8 cellular contexts compared by ENCODE assay signal in genomic region chr9:33817327-33818166, GRCh38. TPM values are rescaled to one million over a fixed set of nuclear protein-coding genes. Genes with fewer than 3 reads are reported as not detected.
DNase-seq lines count a peak whose midpoint lies in the region; ATAC-seq and TF ChIP-seq lines count a peak whose summit lies in the region.

No MANE protein-coding gene starts in this region.

- H3K27ac ChIP-seq in 22Rv1: peak overlapping the region; percentile 97

- CTCF ChIA-PET in activated CD8-positive, alpha-beta memory T cell treated with anti-CD3 and anti-CD28 coated beads, Interleukin-2, amount 10 ng/mL, durations not matched to agents 7 days and 5 days (lab: Charles Lee): interaction anchor here (1.1 kb wide), 1 partner anchor 105 kb away, joined by 3 read pairs; no protein-coding TSS in a partner anchor

- H3K4me1 ChIP-seq in endocrine pancreas (ENCODE audit: control insufficient read depth, insufficient read depth, low read length): peaks cover 4% of the 10 kb centered on the region

- TF ChIP-seq CTCF in 22Rv1 (IDR thresholded peaks at IDR 0.05) (0 out of 2 replicates have a peak, but pooled peaks have one; percentile 9), GM12872 (IDR thresholded peaks at IDR 0.05; ENCODE audit: insufficient read depth, low read depth, low read length) (peak; percentile 46), mesothelial cell of epicardium (IDR thresholded peaks at IDR 0.05; ENCODE audit: unreplicated experiment) (no peak)

- ATAC-seq in HG02870 (IDR thresholded peaks at IDR 0.05; ENCODE audit: unreplicated experiment): peak; percentile 14
- peak; percentile 35 for ATAC-seq in activated CD8-positive, alpha-beta memory T cell treated with anti-CD3 and anti-CD28 coated beads, Interleukin-2, amount 10 ng/mL, durations not matched to agents 7 days and 5 days

- peak overlapping the region; percentile 95 for H3K27ac Mint-ChIP-seq in activated CD8-positive, alpha-beta memory T cell treated with anti-CD3 and anti-CD28 coated beads, Interleukin-2, amount 10 ng/mL, durations not matched to agents 7 days and 5 days
- peak overlapping the region; percentile 78 for H3K27ac Mint-ChIP-seq in mesothelial cell of epicardium

- H3K4me3 Mint-ChIP-seq in activated CD8-positive, alpha-beta memory T cell treated with anti-CD3 and anti-CD28 coated beads, Interleukin-2, amount 10 ng/mL, durations not matched to agents 7 days and 5 days: peak overlapping the region; percentile 92
- peak overlapping the region; percentile 85 for H3K4me3 Mint-ChIP-seq in mesothelial cell of epicardium

- H3K9me3 ChIP-seq in endocrine pancreas (ENCODE audit: control insufficient read depth, low read length): no peaks in the 10 kb centered on the region

- no peaks in the 10 kb centered on the region for H3K27me3 Mint-ChIP-seq in activated CD8-positive, alpha-beta memory T cell treated with anti-CD3 and anti-CD28 coated beads, Interleukin-2, amount 10 ng/mL, durations not matched to agents 7 days and 5 days
- H3K27me3 Mint-ChIP-seq in mesothelial cell of epicardium (ENCODE audit: low read depth): no peaks in the 10 kb centered on the region

- no peaks in the 10 kb centered on the region for H3K36me3 ChIP-seq in endocrine pancreas (ENCODE audit: control insufficient read depth, insufficient read depth, low read length)

- DNase-seq in NCI-H510A (lab: John Stamatoyannopoulos, UW): peak; percentile 28
- peak; percentile 71 for DNase-seq in activated CD8-positive, alpha-beta memory T cell treated with anti-CD3 and anti-CD28 coated beads, Interleukin-2, amount 10 ng/mL, durations not matched to agents 7 days and 5 days
- peak; percentile 34 to 71 for DNase-seq in mesothelial cell of epicardium (ENCODE audit: low spot score in 2 of 2, unreplicated experiment in 2 of 2)
- peak; percentile 25 for DNase-seq in stimulated activated CD8-positive, alpha-beta memory T cell treated with anti-CD3 and anti-CD28 coated beads, Interleukin-2, amount 100 ng/mL, for 48 hours (ENCODE audit: low read depth in 2 of 2)

- H3K9me3 Mint-ChIP-seq in activated CD8-positive, alpha-beta memory T cell treated with anti-CD3 and anti-CD28 coated beads, Interleukin-2, amount 10 ng/mL, durations not matched to agents 7 days and 5 days (ENCODE audit: low read depth): no peaks in the 10 kb centered on the region
- H3K9me3 Mint-ChIP-seq in mesothelial cell of epicardium: no peaks in the 10 kb centered on the region

- no peaks in the 10 kb centered on the region for H3K27me3 ChIP-seq in endocrine pancreas (ENCODE audit: control insufficient read depth, insufficient read depth, low read length)

- peak overlapping the region; percentile 82 for H3K9ac ChIP-seq in endocrine pancreas (ENCODE audit: control insufficient read depth, insufficient read depth, low read length)

- H3K4me1 Mint-ChIP-seq in activated CD8-positive, alpha-beta memory T cell treated with anti-CD3 and anti-CD28 coated beads, Interleukin-2, amount 10 ng/mL, durations not matched to agents 7 days and 5 days: peaks cover 50% of the 10 kb centered on the region
- peaks cover 24% of the 10 kb centered on the region for H3K4me1 Mint-ChIP-seq in mesothelial cell of epicardium

- H3K4me3 ChIP-seq in endocrine pancreas (ENCODE audit: control insufficient read depth, insufficient read depth, low read length): peak overlapping the region; percentile 3

- H3K36me3 Mint-ChIP-seq in activated CD8-positive, alpha-beta memory T cell treated with anti-CD3 and anti-CD28 coated beads, Interleukin-2, amount 10 ng/mL, durations not matched to agents 7 days and 5 days: peaks cover 5% of the 10 kb centered on the region
- no peaks in the 10 kb centered on the region for H3K36me3 Mint-ChIP-seq in mesothelial cell of epicardium

RNA-seq across cellular contexts. Expression of gene UBE2R2, which starts 0.6 kb away (rescaled TPM):
- 10 to 100 TPM; 30.8 to 31.0 TPM for total RNA-seq in activated CD8-positive, alpha-beta memory T cell treated with anti-CD3 and anti-CD28 coated beads, Interleukin-2, amount 10 ng/mL, durations not matched to agents 7 days and 5 days
- total RNA-seq in mesothelial cell of epicardium: 59.3 to 59.9 TPM (median 59.9 TPM) in 3 replicates

RNA-seq across cellular contexts. Expression of gene PRSS3, which starts 22.2 kb away (rescaled TPM):
- not detected for total RNA-seq in activated CD8-positive, alpha-beta memory T cell treated with anti-CD3 and anti-CD28 coated beads, Interleukin-2, amount 10 ng/mL, durations not matched to agents 7 days and 5 days
- not detected in 3 replicates for total RNA-seq in mesothelial cell of epicardium

Comparison
In these comparisons a context has a peak if more than half of its experiments do, and no peak if none do; other contexts are left out.
1. Peak in every context shown above with its lines: DNase-seq, ATAC-seq, H3K4me3 ChIP-seq and H3K27ac ChIP-seq.